Comparison of ENCODE assay signal across 9 cellular contexts in the genomic region with DNA sequence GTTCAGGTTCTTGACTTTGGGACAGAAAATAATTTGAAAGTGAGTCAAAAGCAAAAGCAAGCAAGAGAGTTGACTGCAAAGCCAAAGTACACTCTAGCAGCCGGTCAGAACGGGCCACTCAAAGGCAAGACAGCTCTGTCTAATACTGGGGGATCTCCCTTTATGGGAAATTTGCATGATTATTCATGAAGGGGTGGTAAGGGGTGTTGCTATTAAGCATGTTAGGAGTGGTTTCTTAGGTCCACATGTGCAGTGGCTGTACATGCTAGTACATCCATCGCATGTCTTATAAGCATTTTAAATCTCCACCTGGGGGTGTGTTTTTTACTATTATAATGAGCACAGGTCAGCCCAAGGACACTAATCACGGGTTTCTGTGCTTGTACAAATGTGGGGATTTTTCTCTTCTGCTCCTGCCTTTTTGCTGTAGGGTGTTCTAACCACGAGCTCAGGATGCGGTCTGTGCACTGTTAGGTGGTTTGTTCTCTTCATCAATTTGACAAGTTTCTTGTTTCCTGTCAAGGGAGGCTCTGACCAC.
DNase-seq lines count a peak whose midpoint lies in the region; ATAC-seq and TF ChIP-seq lines count a peak whose summit lies in the region.
"Had no signal": no experiment of that assay in that cellular context is flagged by ENCODE, and none has a peak within 500 bp of the region (broad histone marks: within the 10 kb centered on the region; RNA-seq: fewer than 3 reads in every experiment).

No MANE protein-coding gene starts in this region.

- H3K4me3 Mint-ChIP-seq in CD4-positive, CD25-positive, alpha-beta regulatory T cell = peak overlapping the region; percentile 0 to 60 (median 15)
- no peak overlapping the region for H3K4me3 Mint-ChIP-seq in WTC11

- peak overlapping the region; percentile 63 for H3K4me3 ChIP-seq in CD4-positive, CD25-positive, alpha-beta regulatory T cell (ENCODE audit: low read depth, low read length)
- H3K4me3 ChIP-seq: cardiac muscle cell had no signal

- intact Hi-C loops in left colon (cut with DNase I, micrococcal nuclease) = no loop called here

- H3K27ac Mint-ChIP-seq in CD4-positive, CD25-positive, alpha-beta regulatory T cell = peak overlapping the region; percentile 74 to 94 (median 92)
- H3K27ac Mint-ChIP-seq in WTC11 = no peak overlapping the region

- peaks cover 6% of the 10 kb centered on the region for H3K36me3 Mint-ChIP-seq in CD4-positive, CD25-positive, alpha-beta regulatory T cell
- H3K36me3 Mint-ChIP-seq in WTC11 = peaks cover 20% of the 10 kb centered on the region

- H3K36me3 ChIP-seq in CD4-positive, CD25-positive, alpha-beta regulatory T cell (ENCODE audit: control insufficient read depth, insufficient read depth, low read length) = no peaks in the 10 kb centered on the region
- H3K36me3 ChIP-seq: cardiac muscle cell had no signal

- H3K4me1 Mint-ChIP-seq in CD4-positive, CD25-positive, alpha-beta regulatory T cell = peaks cover 31 to 44% (median 33%) of the 10 kb centered on the region in 4 donors
- peaks cover 3% of the 10 kb centered on the region; the same call in 1 of the 2 replicates for H3K4me1 Mint-ChIP-seq in WTC11

- TF ChIP-seq CTCF in WTC11 (IDR thresholded peaks at IDR 0.05) = no peak

- POLR2A ChIA-PET in WTC11 (lab: Charles Lee) = no interaction called here

- H3K27me3 Mint-ChIP-seq in CD4-positive, CD25-positive, alpha-beta regulatory T cell = peaks cover 4% of the 10 kb centered on the region
- peaks cover 8% of the 10 kb centered on the region for H3K27me3 Mint-ChIP-seq in WTC11 (ENCODE audit: low read depth)

- H3K9me3 Mint-ChIP-seq in CD4-positive, CD25-positive, alpha-beta regulatory T cell = peaks cover 0 to 19% (median 2%) of the 10 kb centered on the region in 7 donors
- H3K9me3 Mint-ChIP-seq in WTC11 = peaks cover 53% of the 10 kb centered on the region

- ATAC-seq in CD4-positive, CD25-positive, alpha-beta regulatory T cell (ENCODE audit: low read depth in 2 of 2) = peak; percentile 86 to 94
- ATAC-seq in HG02610 (IDR thresholded peaks at IDR 0.05; ENCODE audit: unreplicated experiment) (peak; percentile 82), left colon (peak; percentile 16), WTC11 (no peak), HG03521 (IDR thresholded peaks at IDR 0.05; ENCODE audit: unreplicated experiment) (no peak)
- ATAC-seq in activated CD4-positive, CD25-positive, alpha-beta regulatory T cell treated with anti-CD3 and anti-CD28 coated beads, Interleukin-2, amount 50 U/mL, for 24 hours = peak; percentile 93 to 96

- peaks cover 25% of the 10 kb centered on the region for H3K4me1 ChIP-seq in CD4-positive, CD25-positive, alpha-beta regulatory T cell (ENCODE audit: control insufficient read depth, insufficient read depth, low read length, poor library complexity, severe bottlenecking)

- H3K27me3 ChIP-seq in CD4-positive, CD25-positive, alpha-beta regulatory T cell (ENCODE audit: control insufficient read depth, insufficient read depth, low read length) = no peaks in the 10 kb centered on the region
- H3K27me3 ChIP-seq: cardiac muscle cell had no signal

- H3K9me3 ChIP-seq in CD4-positive, CD25-positive, alpha-beta regulatory T cell (ENCODE audit: control insufficient read depth in 2 of 2, low read length in 2 of 2) = peaks cover 0 to 5% of the 10 kb centered on the region in 2 experiments

- H3K27ac ChIP-seq in CD4-positive, CD25-positive, alpha-beta regulatory T cell (ENCODE audit: insufficient read depth, low read length, poor library complexity, severe bottlenecking) = peak overlapping the region; percentile 62
- H3K27ac ChIP-seq: cardiac muscle cell had no signal

- peak; percentile 39 to 86 (median 78) for DNase-seq in CD4-positive, CD25-positive, alpha-beta regulatory T cell
- DNase-seq in left colon (peak in 1 of 2 donors; percentile 16), NCI-H82 (lab: John Stamatoyannopoulos, UW) (no peak), medulla oblongata (ENCODE audit: extremely low spot score) (no peak), WTC11 (ENCODE audit: low spot score) (no peak)

- CTCF ChIA-PET in WTC11 (lab: Charles Lee) = no interaction called here

TF ChIP-seq in WTC11, 78 proteins besides CTCF, POLR2A, EP300 and RAD21:
- no peak for TF ChIP-seq MYBL2 (CRISPR knock-in tag; IDR thresholded peaks at IDR 0.05)

Comparison
In these comparisons a context has a peak if more than half of its experiments do, and no peak if none do; other contexts are left out.
1. ATAC-seq: peak in CD4-positive, CD25-positive, alpha-beta regulatory T cell (2 of 2), HG02610 (single experiment), activated CD4-positive, CD25-positive, alpha-beta regulatory T cell treated with anti-CD3 and anti-CD28 coated beads, Interleukin-2, amount 50 U/mL, for 24 hours (2 of 2) and left colon (single experiment); none in WTC11 (single experiment) and HG03521 (single experiment).
2. DNase-seq: peak in CD4-positive, CD25-positive, alpha-beta regulatory T cell (3 of 3); none in NCI-H82 (single experiment), medulla oblongata (single experiment) and WTC11 (single experiment).